ENCODE assay signal across 8 cellular contexts in the genomic region with DNA sequence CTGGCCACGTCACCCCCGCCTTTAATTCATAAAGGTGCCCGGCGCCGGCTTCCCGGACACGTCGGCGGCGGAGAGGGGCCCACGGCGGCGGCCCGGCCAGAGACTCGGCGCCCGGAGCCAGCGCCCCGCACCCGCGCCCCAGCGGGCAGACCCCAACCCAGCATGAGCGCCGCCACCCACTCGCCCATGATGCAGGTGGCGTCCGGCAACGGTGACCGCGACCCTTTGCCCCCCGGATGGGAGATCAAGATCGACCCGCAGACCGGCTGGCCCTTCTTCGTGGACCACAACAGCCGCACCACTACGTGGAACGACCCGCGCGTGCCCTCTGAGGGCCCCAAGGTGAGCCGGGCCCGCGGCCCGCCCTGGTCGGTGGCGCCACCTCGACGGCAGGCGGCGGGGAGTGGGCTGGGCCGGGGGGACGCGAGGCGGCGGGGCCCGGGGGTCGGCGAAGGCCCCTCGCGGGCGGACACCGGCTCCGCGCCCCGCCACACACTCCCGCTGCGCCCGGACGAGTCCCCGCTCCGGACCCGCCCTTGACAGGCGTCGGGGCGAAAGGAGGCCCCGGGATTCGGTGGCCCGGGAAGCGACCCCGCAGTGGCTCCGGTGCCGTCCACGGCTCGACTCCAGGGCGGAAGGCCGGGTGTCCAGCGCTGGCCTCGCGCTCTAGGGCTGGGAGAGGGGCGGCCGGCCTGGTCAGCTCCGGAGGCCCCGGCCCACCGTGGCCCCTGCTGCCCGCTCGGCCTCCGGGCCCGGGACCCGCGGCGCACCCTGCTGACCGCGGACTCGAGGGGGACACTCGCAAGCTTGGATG. TPM values are rescaled to one million over a fixed set of nuclear protein-coding genes. Genes with fewer than 3 reads are reported as not detected.
DNase-seq lines count a peak whose midpoint lies in the region; ATAC-seq and TF ChIP-seq lines count a peak whose summit lies in the region.

No MANE protein-coding gene starts in this region.

- peak overlapping the region; percentile 82 for H3K4me3 Mint-ChIP-seq in stimulated activated memory B cell treated with anti-CD40 and anti-IgM and Interleukin-4, amounts not matched to agents 10 μg/mL and 1 μg/mL and 100 μg/mL, for 72 hours

- no peaks in the 10 kb centered on the region for H3K9me3 ChIP-seq in iPS-20b (ENCODE audit: insufficient read depth, low read depth, low read length)

- no peaks in the 10 kb centered on the region for H3K9me3 Mint-ChIP-seq in stimulated activated memory B cell treated with anti-CD40 and anti-IgM and Interleukin-4, amounts not matched to agents 10 μg/mL and 1 μg/mL and 100 μg/mL, for 72 hours

- DNase-seq in AG10803 (ENCODE audit: low read depth) = no peak
- DNase-seq in Jurkat, Clone E6-1 (ENCODE audit: low read depth, low spot score) = no peak
- no peak for DNase-seq in DMS79 (lab: John Stamatoyannopoulos, UW)
- no peak for DNase-seq in KBM-7

- ATAC-seq in GM19463 (IDR thresholded peaks at IDR 0.05; ENCODE audit: unreplicated experiment) = peak; percentile 31
- peak; percentile 52 for ATAC-seq in stimulated activated memory B cell treated with anti-CD40 and anti-IgM and Interleukin-4, amounts not matched to agents 10 μg/mL and 1 μg/mL and 100 μg/mL, for 72 hours

- peak overlapping the region; percentile 61; the same call in 1 of the 2 replicates for H3K9ac ChIP-seq in iPS-20b (ENCODE audit: low read depth, low read length)

- H3K4me3 ChIP-seq in AG10803 (ENCODE audit: low read length) (peak overlapping the region; percentile 91), iPS-20b (ENCODE audit: low read length) (peak overlapping the region; percentile 90)
- H3K4me3 ChIP-seq in Jurkat, Clone E6-1 (ENCODE audit: low read length) = peak overlapping the region; percentile 78

- H3K27ac ChIP-seq in angular gyrus (ENCODE audit: low read depth, low read length) (peak overlapping the region; percentile 88), iPS-20b (ENCODE audit: low read length) (no peak overlapping the region)

- H3K4me1 ChIP-seq in iPS-20b (ENCODE audit: insufficient read depth, low read length) = peaks cover 16% of the 10 kb centered on the region

- H3K27ac Mint-ChIP-seq in stimulated activated memory B cell treated with anti-CD40 and anti-IgM and Interleukin-4, amounts not matched to agents 10 μg/mL and 1 μg/mL and 100 μg/mL, for 72 hours = peak overlapping the region; percentile 90

- no peaks in the 10 kb centered on the region for H3K27me3 Mint-ChIP-seq in stimulated activated memory B cell treated with anti-CD40 and anti-IgM and Interleukin-4, amounts not matched to agents 10 μg/mL and 1 μg/mL and 100 μg/mL, for 72 hours

- peaks cover 6% of the 10 kb centered on the region; the same call in 1 of the 2 replicates for H3K27me3 ChIP-seq in iPS-20b (ENCODE audit: insufficient read depth, low read length)

- in situ Hi-C loops in KBM-7 (cut with MboI; ENCODE audit: low pct_unique_long_range_greater_than_20kb, low sequenced_read_pairs) = no loop called here

- H3K4me1 Mint-ChIP-seq in stimulated activated memory B cell treated with anti-CD40 and anti-IgM and Interleukin-4, amounts not matched to agents 10 μg/mL and 1 μg/mL and 100 μg/mL, for 72 hours = peaks cover 20% of the 10 kb centered on the region

- no peaks in the 10 kb centered on the region for H3K36me3 Mint-ChIP-seq in stimulated activated memory B cell treated with anti-CD40 and anti-IgM and Interleukin-4, amounts not matched to agents 10 μg/mL and 1 μg/mL and 100 μg/mL, for 72 hours

- no peaks in the 10 kb centered on the region for H3K36me3 ChIP-seq in iPS-20b (ENCODE audit: insufficient read depth, low read depth, low read length)

- TF ChIP-seq CTCF in AG10803 (conservative IDR thresholded peaks at IDR 0.05; ENCODE audit: low read length) = no peak

RNA-seq across cellular contexts. Expression of gene BAG3, which starts 0.5 kb away (rescaled TPM):
- polyA plus RNA-seq in Jurkat, Clone E6-1 (2012; ENCODE audit: insufficient read depth, insufficient read length) = 31.2 TPM

RNA-seq across cellular contexts. Expression of gene TIAL1, which starts 55.0 kb away (rescaled TPM):
- polyA plus RNA-seq in Jurkat, Clone E6-1 (2012; ENCODE audit: insufficient read depth, insufficient read length) = 112 TPM
